In genomic region chr7:96224682-96225081, GRCh38 we compare ENCODE assay signal across 9 cellular contexts.
DNase-seq lines count a peak whose midpoint lies in the region; ATAC-seq, FAIRE-seq and TF ChIP-seq lines count a peak whose summit lies in the region.
"Had no signal": no experiment of that assay in that cellular context is flagged by ENCODE, and none has a peak within 500 bp of the region (broad histone marks: within the 10 kb centered on the region; RNA-seq: fewer than 3 reads in every experiment).

No MANE protein-coding gene starts in this region.

- CTCF ChIA-PET in GM10248 (lab: Yijun Ruan, JAX) = interaction anchor here (1.0 to 1.4 kb wide), 3 partner anchors 11 to 122 kb away, joined by 3 read pairs; no protein-coding TSS in a partner anchor

- ATAC-seq in SK-N-SH treated with all-trans-retinoic acid at 6 μM for 48 hours (peak; percentile 76; the same call in 2 of the 3 replicates), GM21717 (IDR thresholded peaks at IDR 0.05; ENCODE audit: unreplicated experiment) (no peak), HG03095 (IDR thresholded peaks at IDR 0.05; ENCODE audit: unreplicated experiment) (no peak)

- intact Hi-C loops in kidney (cut with DNase I) = no loop called here

- H3K9me3 ChIP-seq in kidney (ENCODE audit: control insufficient read depth in 1 of 2, low read length in 2 of 2) = no peaks in the 10 kb centered on the region

- no peak overlapping the region for H3K9ac ChIP-seq in kidney (ENCODE audit: low read length in 2 of 2)

- peak; percentile 19 for DNase-seq in GM10248 (ENCODE audit: extremely low spot score)
- DNase-seq in HFF-Myc (ENCODE audit: extremely low read depth, low read depth) = no peak
- DNase-seq in kidney = no peak
- DNase-seq in putamen (ENCODE audit: low spot score) = no peak
- DNase-seq: RPMI8226 had no signal

- no peak overlapping the region for H3K27ac ChIP-seq in kidney (ENCODE audit: low read depth in 2 of 2, low read length in 2 of 2)
- H3K27ac ChIP-seq: epithelial cell of prostate had no signal

- no peaks in the 10 kb centered on the region for H3K36me3 ChIP-seq in kidney (ENCODE audit: control insufficient read depth in 1 of 2, insufficient read depth in 2 of 2, low read length in 2 of 2)

- FAIRE-seq in kidney (lab: Jason Lieb, UNC) = no peak

- H3K4me3 ChIP-seq in HFF-Myc (replicated peaks; ENCODE audit: low read depth, low read length) = no peak overlapping the region
- no peak overlapping the region for H3K4me3 ChIP-seq in kidney (ENCODE audit: low read length in 2 of 2)

- H3K4me1 ChIP-seq in kidney (ENCODE audit: control insufficient read depth in 1 of 2, insufficient read depth in 1 of 2, low read depth in 1 of 2, low read length in 2 of 2) = peaks cover 0 to 7% of the 10 kb centered on the region in 2 donors

- POLR2A ChIA-PET in GM10248 (lab: Yijun Ruan, JAX) = no interaction called here

- TF ChIP-seq CTCF in GM10248 (IDR thresholded peaks at IDR 0.05; ENCODE audit: control extremely low read depth, extremely low read depth, low read depth, missing control alignments) (no peak), HFF-Myc (IDR thresholded peaks at IDR 0.05; ENCODE audit: low read depth, low read length, missing control alignments) (peak; percentile 25), kidney (IDR thresholded peaks at IDR 0.05; ENCODE audit: borderline replicate concordance, extremely low read depth, insufficient read depth) (peak; percentile 14)

TF ChIP-seq in SK-N-SH treated with all-trans-retinoic acid at 6 μM for 48 hours, 23 proteins besides CTCF, POLR2A, EP300 and RAD21:
- TF ChIP-seq ZFP30 (CRISPR knock-in tag; IDR thresholded peaks at IDR 0.05) (no peak), ISL1 (CRISPR knock-in tag; IDR thresholded peaks at IDR 0.05) (no peak), RARB (CRISPR knock-in tag; IDR thresholded peaks at IDR 0.05) (no peak), CREB5 (CRISPR knock-in tag; IDR thresholded peaks at IDR 0.05; ENCODE audit: low read depth) (no peak), GLIS3 (CRISPR knock-in tag; IDR thresholded peaks at IDR 0.05) (no peak), ESRRG (CRISPR knock-in tag; IDR thresholded peaks at IDR 0.05) (no peak), ZFP3 (CRISPR knock-in tag; IDR thresholded peaks at IDR 0.05) (no peak), ZNF70 (CRISPR knock-in tag; IDR thresholded peaks at IDR 0.05) (no peak), SNAI2 (CRISPR knock-in tag; IDR thresholded peaks at IDR 0.05) (no peak), OSR1 (CRISPR knock-in tag; IDR thresholded peaks at IDR 0.05) (no peak), ARNTL (CRISPR knock-in tag; IDR thresholded peaks at IDR 0.05; ENCODE audit: borderline replicate concordance, low read depth) (no peak), TCF4 (CRISPR knock-in tag; IDR thresholded peaks at IDR 0.05; ENCODE audit: borderline replicate concordance) (no peak), ZNF8 (CRISPR knock-in tag; IDR thresholded peaks at IDR 0.05) (no peak)
- TF ChIP-seq, protein P1, sequence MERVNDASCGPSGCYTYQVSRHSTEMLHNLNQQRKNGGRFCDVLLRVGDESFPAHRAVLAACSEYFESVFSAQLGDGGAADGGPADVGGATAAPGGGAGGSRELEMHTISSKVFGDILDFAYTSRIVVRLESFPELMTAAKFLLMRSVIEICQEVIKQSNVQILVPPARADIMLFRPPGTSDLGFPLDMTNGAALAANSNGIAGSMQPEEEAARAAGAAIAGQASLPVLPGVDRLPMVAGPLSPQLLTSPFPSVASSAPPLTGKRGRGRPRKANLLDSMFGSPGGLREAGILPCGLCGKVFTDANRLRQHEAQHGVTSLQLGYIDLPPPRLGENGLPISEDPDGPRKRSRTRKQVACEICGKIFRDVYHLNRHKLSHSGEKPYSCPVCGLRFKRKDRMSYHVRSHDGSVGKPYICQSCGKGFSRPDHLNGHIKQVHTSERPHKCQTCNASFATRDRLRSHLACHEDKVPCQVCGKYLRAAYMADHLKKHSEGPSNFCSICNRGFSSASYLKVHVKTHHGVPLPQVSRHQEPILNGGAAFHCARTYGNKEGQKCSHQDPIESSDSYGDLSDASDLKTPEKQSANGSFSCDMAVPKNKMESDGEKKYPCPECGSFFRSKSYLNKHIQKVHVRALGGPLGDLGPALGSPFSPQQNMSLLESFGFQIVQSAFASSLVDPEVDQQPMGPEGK (CRISPR knock-in tag; IDR thresholded peaks at IDR 0.05; ENCODE audit: borderline replicate concordance) = no peak
- TF ChIP-seq, protein P2, sequence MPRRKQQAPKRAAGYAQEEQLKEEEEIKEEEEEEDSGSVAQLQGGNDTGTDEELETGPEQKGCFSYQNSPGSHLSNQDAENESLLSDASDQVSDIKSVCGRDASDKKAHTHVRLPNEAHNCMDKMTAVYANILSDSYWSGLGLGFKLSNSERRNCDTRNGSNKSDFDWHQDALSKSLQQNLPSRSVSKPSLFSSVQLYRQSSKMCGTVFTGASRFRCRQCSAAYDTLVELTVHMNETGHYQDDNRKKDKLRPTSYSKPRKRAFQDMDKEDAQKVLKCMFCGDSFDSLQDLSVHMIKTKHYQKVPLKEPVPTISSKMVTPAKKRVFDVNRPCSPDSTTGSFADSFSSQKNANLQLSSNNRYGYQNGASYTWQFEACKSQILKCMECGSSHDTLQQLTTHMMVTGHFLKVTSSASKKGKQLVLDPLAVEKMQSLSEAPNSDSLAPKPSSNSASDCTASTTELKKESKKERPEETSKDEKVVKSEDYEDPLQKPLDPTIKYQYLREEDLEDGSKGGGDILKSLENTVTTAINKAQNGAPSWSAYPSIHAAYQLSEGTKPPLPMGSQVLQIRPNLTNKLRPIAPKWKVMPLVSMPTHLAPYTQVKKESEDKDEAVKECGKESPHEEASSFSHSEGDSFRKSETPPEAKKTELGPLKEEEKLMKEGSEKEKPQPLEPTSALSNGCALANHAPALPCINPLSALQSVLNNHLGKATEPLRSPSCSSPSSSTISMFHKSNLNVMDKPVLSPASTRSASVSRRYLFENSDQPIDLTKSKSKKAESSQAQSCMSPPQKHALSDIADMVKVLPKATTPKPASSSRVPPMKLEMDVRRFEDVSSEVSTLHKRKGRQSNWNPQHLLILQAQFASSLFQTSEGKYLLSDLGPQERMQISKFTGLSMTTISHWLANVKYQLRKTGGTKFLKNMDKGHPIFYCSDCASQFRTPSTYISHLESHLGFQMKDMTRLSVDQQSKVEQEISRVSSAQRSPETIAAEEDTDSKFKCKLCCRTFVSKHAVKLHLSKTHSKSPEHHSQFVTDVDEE (CRISPR knock-in tag; IDR thresholded peaks at IDR 0.05) = no peak
- TF ChIP-seq, protein P3, sequence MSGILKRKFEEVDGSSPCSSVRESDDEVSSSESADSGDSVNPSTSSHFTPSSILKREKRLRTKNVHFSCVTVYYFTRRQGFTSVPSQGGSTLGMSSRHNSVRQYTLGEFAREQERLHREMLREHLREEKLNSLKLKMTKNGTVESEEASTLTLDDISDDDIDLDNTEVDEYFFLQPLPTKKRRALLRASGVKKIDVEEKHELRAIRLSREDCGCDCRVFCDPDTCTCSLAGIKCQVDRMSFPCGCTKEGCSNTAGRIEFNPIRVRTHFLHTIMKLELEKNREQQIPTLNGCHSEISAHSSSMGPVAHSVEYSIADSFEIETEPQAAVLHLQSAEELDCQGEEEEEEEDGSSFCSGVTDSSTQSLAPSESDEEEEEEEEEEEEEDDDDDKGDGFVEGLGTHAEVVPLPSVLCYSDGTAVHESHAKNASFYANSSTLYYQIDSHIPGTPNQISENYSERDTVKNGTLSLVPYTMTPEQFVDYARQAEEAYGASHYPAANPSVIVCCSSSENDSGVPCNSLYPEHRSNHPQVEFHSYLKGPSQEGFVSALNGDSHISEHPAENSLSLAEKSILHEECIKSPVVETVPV (CRISPR knock-in tag; IDR thresholded peaks at IDR 0.05) = no peak
TF ChIP-seq in SK-N-SH treated with all-trans-retinoic acid at 6 μM for 48 hours: peak in this region for 0.
